Comparison of ENCODE assay signal across 14 cellular contexts in the genomic region with DNA sequence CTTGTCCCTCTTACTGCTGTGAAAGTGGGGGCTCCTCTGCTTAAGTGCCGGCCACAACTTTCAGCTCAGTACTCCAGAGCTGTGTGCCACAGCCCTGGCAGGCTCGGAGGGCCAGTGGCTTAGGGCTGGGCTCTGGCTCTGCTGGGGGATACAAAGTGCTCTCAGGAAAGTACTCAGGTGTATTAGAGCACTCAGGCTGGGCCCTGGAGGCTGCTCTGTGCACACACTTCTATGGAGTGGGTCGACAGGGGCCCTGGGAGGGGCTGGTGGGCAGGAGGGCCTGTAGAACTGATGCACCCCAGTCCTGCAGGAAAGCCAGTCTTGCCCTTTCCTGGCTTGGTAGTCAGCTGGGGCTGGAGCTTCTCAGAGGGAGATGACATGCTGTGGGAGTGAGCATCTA. TPM values are rescaled to one million over a fixed set of nuclear protein-coding genes. Genes with fewer than 3 reads are reported as not detected.
A peak's percentile ranks its signal among the peaks of the same experiment; 100 is the strongest.
DNase-seq lines count a peak whose midpoint lies in the region; ATAC-seq and TF ChIP-seq lines count a peak whose summit lies in the region.
"Had no signal": no experiment of that assay in that cellular context is flagged by ENCODE, and none has a peak within 500 bp of the region (broad histone marks: within the 10 kb centered on the region; RNA-seq: fewer than 3 reads in every experiment).

No MANE protein-coding gene starts in this region.

- no peak overlapping the region for H3K4me3 Mint-ChIP-seq in stimulated activated effector memory CD8-positive, alpha-beta T cell treated with anti-CD3 and anti-CD28 coated beads, Interleukin-12 subunit alpha, Interleukin-12 subunit beta, amount 100 ng/mL, for 72 hours
- H3K4me3 Mint-ChIP-seq in naive thymus-derived CD8-positive, alpha-beta T cell = no peak overlapping the region
- H3K4me3 Mint-ChIP-seq: CD8-positive, alpha-beta memory T cell had no signal

- H3K9ac ChIP-seq in GM23248 = no peak overlapping the region
- H3K9ac ChIP-seq: BLaER1 had no signal

- H3K4me1 ChIP-seq in GM23248 (ENCODE audit: insufficient read depth) (0 out of 2 replicates have a peak, but pooled peaks cover 5% of the 10 kb centered on the region), Panc1 (ENCODE audit: control insufficient read depth, insufficient read depth, low read length) (no peaks in the 10 kb centered on the region), left lung (no peaks in the 10 kb centered on the region)
- H3K4me1 ChIP-seq: BLaER1, Caco-2 had no signal

- DNase-seq in GM23248 = peak; percentile 3
- no peak for DNase-seq in Panc1 (ENCODE audit: low read depth, low spot score)
- DNase-seq in left lung = peak in 1 of 2 donors; percentile 54
- no peak for DNase-seq in stimulated activated effector memory CD8-positive, alpha-beta T cell treated with anti-CD3 and anti-CD28 coated beads, Interleukin-12 subunit alpha, Interleukin-12 subunit beta, amount 100 ng/mL, for 72 hours (ENCODE audit: low spot score in 2 of 2)
- no peak for DNase-seq in SHP77 (lab: John Stamatoyannopoulos, UW)
- no peak for DNase-seq in NCI-H524 (lab: John Stamatoyannopoulos, UW)
- no peak for DNase-seq in naive thymus-derived CD8-positive, alpha-beta T cell
- DNase-seq: 8988T; AML-193; Caco-2; CD8-positive, alpha-beta memory T cell; DND-41; GDM1 had no signal

- ATAC-seq in Panc1 = peak; percentile 56; the same call in 1 of the 2 replicates
- ATAC-seq in left lung = peak; percentile 42
- ATAC-seq in stimulated activated effector memory CD8-positive, alpha-beta T cell treated with anti-CD3 and anti-CD28 coated beads, Interleukin-12 subunit alpha, Interleukin-12 subunit beta, amount 100 ng/mL, for 72 hours = peak; percentile 34
- ATAC-seq in naive thymus-derived CD8-positive, alpha-beta T cell = no peak

- no peaks in the 10 kb centered on the region for H3K27me3 Mint-ChIP-seq in naive thymus-derived CD8-positive, alpha-beta T cell
- H3K27me3 Mint-ChIP-seq: CD8-positive, alpha-beta memory T cell had no signal

- no TSS peak for BruUV-seq in Panc1 (replicated peaks; lab: Mats Ljungman, UMichigan)

- no peaks in the 10 kb centered on the region for H4K20me1 ChIP-seq in GM23248 (ENCODE audit: insufficient read depth)
- H4K20me1 ChIP-seq: BLaER1 had no signal

- H3K36me3 Mint-ChIP-seq in stimulated activated effector memory CD8-positive, alpha-beta T cell treated with anti-CD3 and anti-CD28 coated beads, Interleukin-12 subunit alpha, Interleukin-12 subunit beta, amount 100 ng/mL, for 72 hours = no peaks in the 10 kb centered on the region
- peaks cover 4 to 37% (median 16%) of the 10 kb centered on the region in 3 donors for H3K36me3 Mint-ChIP-seq in naive thymus-derived CD8-positive, alpha-beta T cell

- 98 to 100% methylated on average over 3 of the region's 3 CpGs for WGBS in GM23248 (ENCODE audit: low coverage in 1 of 2, low lambda C conversion rate in 2 of 2, missing lambda C conversion rate in 2 of 2), 2 experiments

- H3K79me2 ChIP-seq in GM23248 (ENCODE audit: insufficient read depth) = no peaks in the 10 kb centered on the region

- no peak overlapping the region for H3K27ac Mint-ChIP-seq in stimulated activated effector memory CD8-positive, alpha-beta T cell treated with anti-CD3 and anti-CD28 coated beads, Interleukin-12 subunit alpha, Interleukin-12 subunit beta, amount 100 ng/mL, for 72 hours
- H3K27ac Mint-ChIP-seq in naive thymus-derived CD8-positive, alpha-beta T cell = no peak overlapping the region
- H3K27ac Mint-ChIP-seq: CD8-positive, alpha-beta memory T cell had no signal

- H3K4me3 ChIP-seq in GM23248 = no peak overlapping the region
- H3K4me3 ChIP-seq in Panc1 (ENCODE audit: low read depth in 2 of 2, low read length in 2 of 2) = no peak overlapping the region
- no peak overlapping the region for H3K4me3 ChIP-seq in left lung
- H3K4me3 ChIP-seq: BLaER1 had no signal

- H3K27me3 ChIP-seq in GM23248 (replicated peaks; ENCODE audit: insufficient read depth) (no peaks in the 10 kb centered on the region), Panc1 (ENCODE audit: control insufficient read depth, insufficient read depth, low read length) (no peaks in the 10 kb centered on the region), left lung (no peaks in the 10 kb centered on the region)
- H3K27me3 ChIP-seq: BLaER1 had no signal

- H3K9me3 ChIP-seq in GM23248 (ENCODE audit: low read depth) (no peaks in the 10 kb centered on the region), Panc1 (ENCODE audit: control insufficient read depth, insufficient read depth, low read depth, low read length) (peaks cover 8% of the 10 kb centered on the region; the same call in 1 of the 2 replicates), left lung (peaks cover 0 to 19% of the 10 kb centered on the region in 2 donors)
- H3K9me3 ChIP-seq: Caco-2 had no signal

- in situ Hi-C loops in GM23248 (cut with MboI) (no loop called here), Panc1 (cut with HindIII; ENCODE audit: low pct_unique_long_range_greater_than_20kb, low sequenced_read_pairs) (no loop called here)

- CTCF ChIA-PET in Panc1 (lab: Charles Lee) = interaction anchor here (2.3 kb wide), 1 partner anchor 295 kb away, joined by 8 read pairs; no protein-coding TSS in a partner anchor

- no peak for TF ChIP-seq CTCF in Panc1 (IDR thresholded peaks at IDR 0.05)
- no peak for TF ChIP-seq CTCF in left lung (IDR thresholded peaks at IDR 0.05)

- no peaks in the 10 kb centered on the region for H3K4me1 Mint-ChIP-seq in stimulated activated effector memory CD8-positive, alpha-beta T cell treated with anti-CD3 and anti-CD28 coated beads, Interleukin-12 subunit alpha, Interleukin-12 subunit beta, amount 100 ng/mL, for 72 hours
- no peaks in the 10 kb centered on the region for H3K4me1 Mint-ChIP-seq in naive thymus-derived CD8-positive, alpha-beta T cell
- H3K4me1 Mint-ChIP-seq: CD8-positive, alpha-beta memory T cell had no signal

- no peaks in the 10 kb centered on the region for H3K36me3 ChIP-seq in GM23248 (ENCODE audit: low read depth)
- no peaks in the 10 kb centered on the region for H3K36me3 ChIP-seq in Panc1 (ENCODE audit: control insufficient read depth, insufficient read depth, low read length)
- no peaks in the 10 kb centered on the region for H3K36me3 ChIP-seq in left lung

- POLR2A ChIA-PET in Panc1 (lab: Charles Lee) = no interaction called here
- POLR2A ChIA-PET in naive thymus-derived CD8-positive, alpha-beta T cell (lab: Charles Lee) = no interaction called here

- no peaks in the 10 kb centered on the region for H3K9me2 ChIP-seq in GM23248 (ENCODE audit: insufficient read depth)

- H3K9me3 Mint-ChIP-seq in stimulated activated effector memory CD8-positive, alpha-beta T cell treated with anti-CD3 and anti-CD28 coated beads, Interleukin-12 subunit alpha, Interleukin-12 subunit beta, amount 100 ng/mL, for 72 hours = peaks cover 10% of the 10 kb centered on the region
- peaks cover 12 to 56% (median 29%) of the 10 kb centered on the region in 9 donors for H3K9me3 Mint-ChIP-seq in naive thymus-derived CD8-positive, alpha-beta T cell

- H3K27ac ChIP-seq in GM23248 (no peak overlapping the region), Panc1 (ENCODE audit: low read length) (no peak overlapping the region), left lung (no peak overlapping the region)
- H3K27ac ChIP-seq: BLaER1 had no signal

- H3F3A ChIP-seq in GM23248 (ENCODE audit: insufficient read depth) = no peaks in the 10 kb centered on the region

- no peak overlapping the region for H2AFZ ChIP-seq in GM23248

- intact Hi-C loops in Panc1 (cut with micrococcal nuclease; ENCODE audit: unreplicated experiment) (loop anchor here (2.0 to 10.0 kb wide), 2 partner anchors 295 to 763 kb away; no protein-coding TSS in a partner anchor), left lung (cut with DNase I) (no loop called here)

- no peak overlapping the region for H3K4me2 ChIP-seq in GM23248 (ENCODE audit: unreplicated experiment)
- H3K4me2 ChIP-seq: BLaER1 had no signal

RNA-seq across cellular contexts. Expression of gene CENPW, which starts 21.9 kb away (rescaled TPM):
- total RNA-seq in GM23248 (2014; rRNA removed; shearing (Covaris generic)) = 7.3 TPM in 1 of 2 replicates, not detected in the other
- polyA plus RNA-seq in GM23248 (2016; fragmentation: Nextera tagmentation; extraction: Ambion mirVana) = 29.7 and 30.6 TPM in 2 replicates
- total RNA-seq in Panc1 (2021; ENCODE audit: unreplicated experiment) (62.1 TPM), left lung (10 to 100 TPM in 1 of 2 donors, 1 to 10 TPM in 1; 8.5 to 10.5 TPM)
- 29.1 TPM for polyA plus RNA-seq in Panc1 (2012; ENCODE audit: insufficient read length)
- total RNA-seq in naive thymus-derived CD8-positive, alpha-beta T cell = 1 to 10 TPM in 1 of 2 experiments, not detected in 1; 1.1 TPM
- 1 to 10 TPM; 2.3 to 5.0 (median 2.9) TPM for polyA plus RNA-seq in naive thymus-derived CD8-positive, alpha-beta T cell

Comparison
In these comparisons a context has a peak if more than half of its experiments do, and no peak if none do; other contexts are left out.
1. ATAC-seq: peak in Panc1 (single experiment), left lung (single experiment) and stimulated activated effector memory CD8-positive, alpha-beta T cell treated with anti-CD3 and anti-CD28 coated beads, Interleukin-12 subunit alpha, Interleukin-12 subunit beta, amount 100 ng/mL, for 72 hours (single experiment); none in naive thymus-derived CD8-positive, alpha-beta T cell (0 of 2).